ENCODE assay signal across 15 cellular contexts in the genomic region with DNA sequence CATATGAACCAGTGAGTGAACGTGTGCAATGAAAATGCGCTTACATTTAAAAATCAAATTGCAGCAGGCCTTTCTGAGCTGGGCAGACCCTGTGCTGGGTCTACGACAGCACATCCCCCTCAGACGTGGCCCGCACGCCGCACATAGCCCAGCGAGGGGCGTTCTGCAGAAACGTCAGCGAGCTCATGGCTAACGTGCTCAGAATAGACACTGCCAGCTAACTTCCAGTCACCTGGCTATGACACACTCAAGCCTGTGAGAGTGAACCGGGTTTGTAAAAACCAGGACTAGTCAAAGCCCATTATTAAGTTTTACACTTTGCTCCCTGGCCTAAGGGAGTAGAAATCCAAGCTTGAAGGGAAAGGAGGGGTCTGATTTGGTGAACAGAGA.
"Had no signal": no experiment of that assay in that cellular context is flagged by ENCODE, and none has a peak within 500 bp of the region (broad histone marks: within the 10 kb centered on the region; RNA-seq: fewer than 3 reads in every experiment).

No MANE protein-coding gene starts in this region.

- H3K27ac Mint-ChIP-seq: activated naive CD4-positive, alpha-beta T cell treated with anti-CD3 and anti-CD28 coated beads for 36 hours; mesothelial cell of epicardium; stimulated activated naive B cell treated with anti-CD40 and anti-IgM and Interleukin-4, amounts not matched to agents 10 μg/mL and 1 μg/mL and 100 μg/mL, for 72 hours had no signal

- H3K4me3 Mint-ChIP-seq: activated naive CD4-positive, alpha-beta T cell treated with anti-CD3 and anti-CD28 coated beads for 36 hours; mesothelial cell of epicardium; naive B cell; stimulated activated naive B cell treated with anti-CD40 and anti-IgM and Interleukin-4, amounts not matched to agents 10 μg/mL and 1 μg/mL and 100 μg/mL, for 72 hours had no signal

- H3K27me3 ChIP-seq: right lobe of liver had no signal

- DNase-seq: activated CD4-positive, CD25-positive, alpha-beta regulatory T cell; activated naive CD4-positive, alpha-beta T cell treated with anti-CD3 and anti-CD28 coated beads for 36 hours; cortex of kidney; effector CD8-positive, alpha-beta T cell; heart right ventricle; kidney glomerular epithelial cell; naive B cell; spleen; stimulated activated CD4-positive, alpha-beta T cell treated with anti-CD3 and anti-CD28 coated beads, Interleukin-1b, Interleukin-23, amount 100 ng/mL, for 48 hours; stimulated activated naive B cell treated with anti-CD40 and anti-IgM and Interleukin-4, amounts not matched to agents 10 μg/mL and 1 μg/mL and 100 μg/mL, for 72 hours; trophoblast cell had no signal

- H3K27ac ChIP-seq: cardiac muscle cell, heart right ventricle, neutrophil, right lobe of liver, spleen had no signal

- H3K4me3 ChIP-seq: cardiac muscle cell, heart right ventricle, right lobe of liver, spleen had no signal

- ATAC-seq: stimulated activated naive B cell treated with anti-CD40 and anti-IgM and Interleukin-4, amounts not matched to agents 10 μg/mL and 1 μg/mL and 100 μg/mL, for 72 hours had no signal

- H3K36me3 ChIP-seq: cardiac muscle cell, heart right ventricle, neutrophil, right lobe of liver, spleen had no signal
